Comparison of ENCODE assay signal across 22 cellular contexts in the genomic region with DNA sequence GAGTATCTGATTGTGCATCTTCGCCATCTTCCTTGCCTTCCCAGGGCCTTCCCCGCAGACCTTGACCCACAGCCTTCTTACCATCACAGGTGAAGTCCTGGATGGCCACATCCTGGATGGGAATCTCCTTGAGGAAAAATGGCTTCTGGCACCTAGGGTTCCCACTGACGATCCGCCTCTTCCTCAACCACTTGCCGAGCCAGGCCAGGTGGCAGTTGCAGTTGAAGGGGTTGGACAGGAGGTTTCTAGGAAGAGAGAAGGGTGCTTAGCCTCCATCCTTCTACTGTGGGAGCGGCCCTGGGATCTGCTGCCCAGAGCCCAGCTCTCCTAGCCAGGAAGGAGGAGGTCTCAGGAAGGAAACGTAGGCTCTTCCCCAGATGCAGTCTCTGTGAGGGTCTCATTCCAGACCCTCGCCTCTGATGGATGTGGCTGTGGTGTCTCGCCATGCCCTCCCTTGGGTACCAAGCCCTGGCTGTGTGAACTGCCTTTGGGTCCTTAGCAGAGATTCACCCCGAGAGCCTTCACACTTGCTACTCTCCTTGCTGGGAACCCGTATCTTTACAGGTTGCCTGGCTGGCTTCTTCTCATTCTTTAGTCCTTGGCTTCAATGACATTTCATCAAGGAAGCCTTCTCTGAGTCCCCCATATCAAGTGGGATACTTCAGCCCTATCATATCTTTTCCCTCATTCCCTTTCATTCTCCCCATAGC.
"Had no signal": no experiment of that assay in that cellular context is flagged by ENCODE, and none has a peak within 500 bp of the region (broad histone marks: within the 10 kb centered on the region; RNA-seq: fewer than 3 reads in every experiment).

No MANE protein-coding gene starts in this region.

- H3K4me3 Mint-ChIP-seq: central memory CD8-positive, alpha-beta T cell; naive thymus-derived CD8-positive, alpha-beta T cell; nephron progenitor cell; stimulated activated effector memory CD8-positive, alpha-beta T cell treated with anti-CD3 and anti-CD28 coated beads, Interleukin-12 subunit alpha, Interleukin-12 subunit beta, amount 100 ng/mL, for 72 hours had no signal

- H3K36me3 ChIP-seq: colonic mucosa, left lung had no signal

- H3K4me3 ChIP-seq: colonic mucosa, left lung, smooth muscle cell, stomach, thyroid gland had no signal

- H3K27ac Mint-ChIP-seq: immature natural killer cell; naive thymus-derived CD8-positive, alpha-beta T cell; progenitor cell of endocrine pancreas; stimulated activated effector memory CD8-positive, alpha-beta T cell treated with anti-CD3 and anti-CD28 coated beads, Interleukin-12 subunit alpha, Interleukin-12 subunit beta, amount 100 ng/mL, for 72 hours had no signal

- H3K27me3 ChIP-seq: colonic mucosa, stomach, thyroid gland had no signal

- DNase-seq: colonic mucosa; dermis blood vessel endothelial cell; effector memory CD4-positive, alpha-beta T cell; hypothalamus; immature natural killer cell; left lung; mesenchymal stem cell; midbrain; naive thymus-derived CD8-positive, alpha-beta T cell; nephron progenitor cell; occipital lobe; stimulated activated CD4-positive, alpha-beta T cell treated with anti-CD3 and anti-CD28 coated beads, Interleukin-2, amount 100 ng/mL, for 24 hours; stimulated activated CD4-positive, alpha-beta T cell treated with anti-CD3 and anti-CD28 coated beads, Interleukin-4, amount 100 ng/mL, for 24 hours; stimulated activated naive CD4-positive, alpha-beta T cell treated with Interleukin-2 at 50 U/mL for 16 hours; stomach; thyroid gland had no signal

- H3K9me3 ChIP-seq: colonic mucosa, thyroid gland had no signal

- H3K27ac ChIP-seq: colonic mucosa, left lung, parathyroid adenoma, stomach, thyroid gland had no signal

- H3K4me1 ChIP-seq: colonic mucosa, left lung, parathyroid adenoma, stomach, thyroid gland had no signal

- ATAC-seq: left lung; naive thymus-derived CD8-positive, alpha-beta T cell; sciatic nerve; stimulated activated effector memory CD8-positive, alpha-beta T cell treated with anti-CD3 and anti-CD28 coated beads, Interleukin-12 subunit alpha, Interleukin-12 subunit beta, amount 100 ng/mL, for 72 hours had no signal

- H3K36me3 Mint-ChIP-seq: immature natural killer cell; naive thymus-derived CD8-positive, alpha-beta T cell; stimulated activated effector memory CD8-positive, alpha-beta T cell treated with anti-CD3 and anti-CD28 coated beads, Interleukin-12 subunit alpha, Interleukin-12 subunit beta, amount 100 ng/mL, for 72 hours had no signal
